13 cellular contexts compared by ENCODE assay signal in the genomic region with DNA sequence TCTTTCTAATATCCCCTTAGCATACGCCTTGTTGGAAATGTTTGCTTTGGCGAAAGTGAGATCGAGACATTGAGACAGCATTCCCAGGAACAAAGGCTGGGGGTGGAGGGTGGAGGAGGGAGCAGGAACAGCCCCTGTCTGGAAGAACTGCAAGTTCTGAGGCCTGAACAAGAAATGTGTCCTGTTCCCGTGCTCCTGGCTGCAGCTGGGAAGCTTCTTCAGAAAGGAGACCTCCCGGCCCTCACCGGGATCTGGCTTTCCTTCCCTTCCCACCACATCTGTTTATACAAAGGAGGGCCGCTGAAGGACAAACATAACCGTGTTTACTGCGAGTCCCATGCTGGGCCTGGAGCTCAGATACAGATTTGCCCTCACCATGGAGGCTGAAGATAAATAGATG. TPM values are rescaled to one million over a fixed set of nuclear protein-coding genes. Genes with fewer than 3 reads are reported as not detected.
A peak's percentile ranks its signal among the peaks of the same experiment; 100 is the strongest.
DNase-seq lines count a peak whose midpoint lies in the region; TF ChIP-seq lines count a peak whose summit lies in the region.
"Had no signal": no experiment of that assay in that cellular context is flagged by ENCODE, and none has a peak within 500 bp of the region (broad histone marks: within the 10 kb centered on the region; RNA-seq: fewer than 3 reads in every experiment).

No MANE protein-coding gene starts in this region.

- H3K27me3 ChIP-seq in endodermal cell (ENCODE audit: control insufficient read depth, insufficient read depth, low read length, poor library complexity, severe bottlenecking) (peaks cover 78% of the 10 kb centered on the region), thyroid gland (no peaks in the 10 kb centered on the region)
- H3K27me3 ChIP-seq: tibial artery had no signal

- H3K27me3 Mint-ChIP-seq in endodermal cell (ENCODE audit: insufficient read depth) = peaks cover 76% of the 10 kb centered on the region
- H3K27me3 Mint-ChIP-seq in neural crest cell (ENCODE audit: low read depth) = peaks cover 10% of the 10 kb centered on the region
- H3K27me3 Mint-ChIP-seq in activated CD4-positive, alpha-beta T cell treated with anti-CD3 and anti-CD28 coated beads, Interleukin-2, amount 10 ng/mL, durations not matched to agents 7 days and 5 days = peaks cover 24% of the 10 kb centered on the region

- H3K27ac ChIP-seq in 22Rv1 (peak overlapping the region; percentile 95), endodermal cell (ENCODE audit: low read depth, low read length) (peak overlapping the region; percentile 81), thyroid gland (no peak overlapping the region)

- intact Hi-C loops in thyroid gland (cut with DNase I) = no loop called here

- H3K4me1 Mint-ChIP-seq in endodermal cell (peaks cover 20% of the 10 kb centered on the region), neural crest cell (peaks cover 42% of the 10 kb centered on the region)
- peaks cover 10% of the 10 kb centered on the region for H3K4me1 Mint-ChIP-seq in activated CD4-positive, alpha-beta T cell treated with anti-CD3 and anti-CD28 coated beads, Interleukin-2, amount 10 ng/mL, durations not matched to agents 7 days and 5 days

- DNase-seq in HuH-7 (ENCODE audit: low spot score) = peak; percentile 40
- DNase-seq in endodermal cell = peak; percentile 78
- no peak for DNase-seq in neural crest cell (ENCODE audit: low read depth, low spot score)
- no peak for DNase-seq in COLO829 (ENCODE audit: low spot score)
- no peak for DNase-seq in thyroid gland
- DNase-seq in activated CD4-positive, alpha-beta T cell treated with anti-CD3 and anti-CD28 coated beads, Interleukin-2, amount 10 ng/mL, durations not matched to agents 7 days and 5 days = no peak
- no peak for DNase-seq in kidney glomerular epithelial cell (lab: John Stamatoyannopoulos, UW)
- DNase-seq: activated CD4-positive, alpha-beta T cell treated with anti-CD3 and anti-CD28 coated beads for 4 hours; activated naive CD4-positive, alpha-beta T cell treated with Interleukin-2 at 50 U/mL for 16 hours; dermis blood vessel endothelial cell; NCI-H1048; tibial artery had no signal

- H3K36me3 Mint-ChIP-seq in endodermal cell (ENCODE audit: low read depth) (no peaks in the 10 kb centered on the region), neural crest cell (ENCODE audit: low read depth) (no peaks in the 10 kb centered on the region)
- peaks cover 5% of the 10 kb centered on the region for H3K36me3 Mint-ChIP-seq in activated CD4-positive, alpha-beta T cell treated with anti-CD3 and anti-CD28 coated beads, Interleukin-2, amount 10 ng/mL, durations not matched to agents 7 days and 5 days (ENCODE audit: low read depth)

- POLR2A ChIA-PET in activated CD4-positive, alpha-beta T cell treated with anti-CD3 and anti-CD28 coated beads, Interleukin-2, amount 10 ng/mL, durations not matched to agents 7 days and 5 days (lab: Charles Lee) = no interaction called here

- H3K4me1 ChIP-seq in endodermal cell (ENCODE audit: control insufficient read depth, insufficient read depth, low read length) (peaks cover 9% of the 10 kb centered on the region), thyroid gland (peaks cover 0 to 16% of the 10 kb centered on the region in 2 donors)

- WGBS in endodermal cell (ENCODE audit: insufficient coverage in 1 of 2, insufficient read length in 1 of 2), 2 experiments = 0 to 3% methylated on average over 7 to 9 of the region's 9 CpGs
- 68 to 88% methylated on average over 9 of the region's 9 CpGs for WGBS in thyroid gland, 2 donors

- no peak for TF ChIP-seq CTCF in 22Rv1 (IDR thresholded peaks at IDR 0.05)
- no peak for TF ChIP-seq CTCF in endodermal cell (conservative IDR thresholded peaks at IDR 0.05)
- TF ChIP-seq CTCF in neural crest cell (conservative IDR thresholded peaks at IDR 0.05) = no peak
- no peak for TF ChIP-seq CTCF in thyroid gland (IDR thresholded peaks at IDR 0.05)

- no peak overlapping the region for H3K9ac ChIP-seq in endodermal cell (ENCODE audit: extremely low read depth, low read length, poor library complexity, severe bottlenecking)

- H3K9me3 Mint-ChIP-seq in endodermal cell = no peaks in the 10 kb centered on the region
- H3K9me3 Mint-ChIP-seq in neural crest cell = no peaks in the 10 kb centered on the region
- H3K9me3 Mint-ChIP-seq in activated CD4-positive, alpha-beta T cell treated with anti-CD3 and anti-CD28 coated beads, Interleukin-2, amount 10 ng/mL, durations not matched to agents 7 days and 5 days = no peaks in the 10 kb centered on the region

- peak overlapping the region; percentile 77 for H3K4me3 ChIP-seq in endodermal cell (ENCODE audit: low read length)
- H3K4me3 ChIP-seq in thyroid gland (replicated peaks in 1 of 3) = no peak overlapping the region

- CTCF ChIA-PET in activated CD4-positive, alpha-beta T cell treated with anti-CD3 and anti-CD28 coated beads, Interleukin-2, amount 10 ng/mL, durations not matched to agents 7 days and 5 days (lab: Charles Lee) = no interaction called here

- no peaks in the 10 kb centered on the region for H3K36me3 ChIP-seq in endodermal cell (ENCODE audit: control insufficient read depth, insufficient read depth, low read length)
- no peaks in the 10 kb centered on the region for H3K36me3 ChIP-seq in thyroid gland
- H3K36me3 ChIP-seq: tibial artery had no signal

- H3K27ac Mint-ChIP-seq in endodermal cell (no peak overlapping the region), neural crest cell (ENCODE audit: unreplicated experiment) (no peak overlapping the region)
- H3K27ac Mint-ChIP-seq in activated CD4-positive, alpha-beta T cell treated with anti-CD3 and anti-CD28 coated beads, Interleukin-2, amount 10 ng/mL, durations not matched to agents 7 days and 5 days = no peak overlapping the region

- H3K4me3 Mint-ChIP-seq in endodermal cell (peak overlapping the region; percentile 52), neural crest cell (peak overlapping the region; percentile 90)
- H3K4me3 Mint-ChIP-seq in activated CD4-positive, alpha-beta T cell treated with anti-CD3 and anti-CD28 coated beads, Interleukin-2, amount 10 ng/mL, durations not matched to agents 7 days and 5 days = no peak overlapping the region

- no peak for TF ChIP-seq POLR2A in thyroid gland (IDR thresholded peaks at IDR 0.05)

- H3K9me3 ChIP-seq in endodermal cell (ENCODE audit: control insufficient read depth, low read length) = no peaks in the 10 kb centered on the region
- no peaks in the 10 kb centered on the region for H3K9me3 ChIP-seq in thyroid gland
- H3K9me3 ChIP-seq: tibial artery had no signal

RNA-seq across cellular contexts. Expression of gene AFF3, which starts 35.9 kb away (rescaled TPM):
- total RNA-seq in endodermal cell (under 1 TPM; 0.62 to 0.73 TPM), neural crest cell (20.9 and 25.7 TPM in 2 replicates), thyroid gland (1 to 10 TPM in 2 of 4 donors, under 1 TPM in 2; 0.54 to 2.6 (median 1.1) TPM)
- polyA plus RNA-seq in endodermal cell (2013, experiment 1 of 2) = 26.6 TPM
- polyA plus RNA-seq in endodermal cell (2013, experiment 2 of 2) = 29.6 TPM
- total RNA-seq in activated CD4-positive, alpha-beta T cell treated with anti-CD3 and anti-CD28 coated beads, Interleukin-2, amount 10 ng/mL, durations not matched to agents 7 days and 5 days = 10 to 100 TPM in 1 of 2 experiments, 1 to 10 TPM in 1; 7.4 to 13.0 TPM
- total RNA-seq: dermis blood vessel endothelial cell had no signal

Comparison
In these comparisons a context has a peak if more than half of its experiments do, and no peak if none do; other contexts are left out.
1. H3K27ac ChIP-seq: peak in 22Rv1 (single experiment) and endodermal cell (single experiment); none in thyroid gland (0 of 3).
2. DNase-seq: peak in HuH-7 (single experiment) and endodermal cell (single experiment); none in neural crest cell (single experiment), COLO829 (single experiment), thyroid gland (0 of 2), activated CD4-positive, alpha-beta T cell treated with anti-CD3 and anti-CD28 coated beads, Interleukin-2, amount 10 ng/mL, durations not matched to agents 7 days and 5 days (single experiment) and kidney glomerular epithelial cell (single experiment).